Comparison of ENCODE assay signal across 1 cellular context in the genomic region with DNA sequence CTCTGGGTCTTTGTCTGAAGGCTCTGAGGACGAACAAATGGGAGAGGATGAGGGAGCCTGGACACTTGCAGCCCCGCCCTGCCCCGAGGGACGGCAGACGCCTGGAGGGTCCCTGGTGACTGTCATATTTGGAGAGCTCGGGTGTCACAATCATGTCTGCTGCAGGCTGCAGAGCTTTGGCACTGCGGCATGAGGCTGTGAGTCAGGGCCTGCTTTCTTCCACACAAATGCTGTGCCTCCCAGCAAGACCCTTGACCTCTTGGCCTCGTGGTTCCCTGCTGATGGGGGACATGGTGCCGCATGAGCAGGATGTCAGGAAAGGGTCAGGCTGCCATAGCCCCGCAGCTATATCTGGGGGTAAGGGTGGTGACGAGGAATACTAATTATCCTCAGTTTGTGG.
TF ChIP-seq lines count a peak whose summit lies in the region.

No MANE protein-coding gene starts in this region.

TF ChIP-seq in HepG2, 621 proteins besides CTCF, POLR2A, EP300 and RAD21 (continued from another document):
- no peak for TF ChIP-seq HOXD1 (CRISPR knock-in tag; IDR thresholded peaks at IDR 0.05)
